22 cellular contexts compared by ENCODE assay signal in genomic region chr1:187157552-187157951, GRCh38.
DNase-seq lines count a peak whose midpoint lies in the region; ATAC-seq and TF ChIP-seq lines count a peak whose summit lies in the region.
"Had no signal": no experiment of that assay in that cellular context is flagged by ENCODE, and none has a peak within 500 bp of the region (broad histone marks: within the 10 kb centered on the region; RNA-seq: fewer than 3 reads in every experiment).

No MANE protein-coding gene starts in this region.

- no peaks in the 10 kb centered on the region for H3K79me1 ChIP-seq in trophoblast cell (ENCODE audit: low read length)

- no peak overlapping the region for H3K4me3 Mint-ChIP-seq in endodermal cell
- H3K4me3 Mint-ChIP-seq: activated CD4-positive, alpha-beta T cell treated with anti-CD3 and anti-CD28 coated beads, Interleukin-2, amount 10 ng/mL, durations not matched to agents 24 days and 14 days had no signal

- no peak overlapping the region for H2AK5ac ChIP-seq in trophoblast cell (ENCODE audit: low read length)

- H3K18ac ChIP-seq in trophoblast cell (ENCODE audit: low read length), result no peak overlapping the region

- peak overlapping the region; percentile 37 for H3K27ac Mint-ChIP-seq in endodermal cell
- H3K27ac Mint-ChIP-seq: activated CD4-positive, alpha-beta T cell treated with anti-CD3 and anti-CD28 coated beads, Interleukin-2, amount 10 ng/mL, durations not matched to agents 24 days and 14 days; activated T-helper 2 cell treated with anti-CD3 and anti-CD28 coated beads, Interferon-gamma antibody, Interleukin-2, Interleukin-4, amounts not matched to agents 10 μg/mL and 5 μg/mL and 100 μg/mL, durations not matched to agents 14 hours and 24 hours and 36 hours had no signal

- H3K9me3 Mint-ChIP-seq in endodermal cell, result no peaks in the 10 kb centered on the region

- no peak overlapping the region for H2AFZ ChIP-seq in trophoblast cell (ENCODE audit: insufficient read depth, low read length, poor library complexity)

- DNase-seq in NCI-H2107 treated with DMSO at 0.1 percent for 48 hours (lab: John Stamatoyannopoulos, UW; ENCODE audit: unreplicated experiment), result peak; percentile 12
- DNase-seq in NCI-H2107 (lab: John Stamatoyannopoulos, UW), result no peak
- DNase-seq in NT2/D1 (ENCODE audit: low read depth, low spot score), result peak; percentile 20
- DNase-seq in endodermal cell, result peak; percentile 53
- peak; percentile 70 for DNase-seq in retinal pigment epithelial cell (ENCODE audit: low read depth)
- DNase-seq in HPDE6-E6E7 (ENCODE audit: extremely low spot score), result no peak
- no peak for DNase-seq in trophoblast cell
- DNase-seq: activated CD4-positive, alpha-beta T cell treated with anti-CD3 and anti-CD28 coated beads, Interleukin-2, amount 10 ng/mL, durations not matched to agents 24 days and 14 days; cortex of kidney; GF-D8; naive thymus-derived CD4-positive, alpha-beta T cell; NCI-H1930; pancreas; right lobe of liver; SHP77; stimulated activated CD4-positive, alpha-beta T cell treated with anti-CD3 and anti-CD28 coated beads, Interleukin-15, amount 100 ng/mL, for 24 hours; substantia nigra had no signal

- H2BK120ac ChIP-seq in trophoblast cell (ENCODE audit: insufficient read depth, low read length, poor library complexity), result no peak overlapping the region

- no peak overlapping the region for H3K4ac ChIP-seq in trophoblast cell (ENCODE audit: low read depth, low read length)

- H3K27ac ChIP-seq in endodermal cell (ENCODE audit: low read depth, low read length) (no peak overlapping the region), trophoblast cell (ENCODE audit: low read depth, low read length) (no peak overlapping the region)
- H3K27ac ChIP-seq: breast epithelium, pancreas, right lobe of liver, vagina had no signal

- no peaks in the 10 kb centered on the region for H3K36me3 Mint-ChIP-seq in endodermal cell (ENCODE audit: low read depth)

- no peak overlapping the region for H3K4me2 ChIP-seq in trophoblast cell (ENCODE audit: low read length)

- 81 to 100% methylated on average over 1 to 2 of the region's 2 CpGs for WGBS in endodermal cell (ENCODE audit: insufficient coverage in 1 of 2, insufficient read length in 1 of 2), 2 experiments
- no CpG with 5 or more reads among the region's 2 CpGs for WGBS in trophoblast cell (ENCODE audit: extremely low coverage, insufficient coverage, insufficient read length)

- no peaks in the 10 kb centered on the region for H3K79me2 ChIP-seq in trophoblast cell (ENCODE audit: control insufficient read depth, insufficient read depth, low read length, poor library complexity)

- no peak overlapping the region for H2BK12ac ChIP-seq in trophoblast cell (ENCODE audit: low read length)

- TF ChIP-seq CTCF in endodermal cell (conservative IDR thresholded peaks at IDR 0.05), result no peak
- TF ChIP-seq CTCF in retinal pigment epithelial cell (conservative IDR thresholded peaks at IDR 0.05; ENCODE audit: low read depth, low read length), result no peak

- no peak for ATAC-seq in GM19395 (IDR thresholded peaks at IDR 0.05; ENCODE audit: unreplicated experiment)
- ATAC-seq: GM12878; naive thymus-derived CD4-positive, alpha-beta T cell; pancreas; right lobe of liver had no signal

- H3K36me3 ChIP-seq in NT2/D1 (ENCODE audit: insufficient read depth, insufficient read length, low read length), result no peaks in the 10 kb centered on the region
- H3K36me3 ChIP-seq in endodermal cell (ENCODE audit: control insufficient read depth, insufficient read depth, low read length), result no peaks in the 10 kb centered on the region
- H3K36me3 ChIP-seq in trophoblast cell (ENCODE audit: control insufficient read depth in 1 of 2, insufficient read depth in 2 of 2, low read length in 2 of 2), result no peaks in the 10 kb centered on the region
- H3K36me3 ChIP-seq: breast epithelium, pancreas, right lobe of liver, vagina had no signal

- H3K4me3 ChIP-seq in NT2/D1 (ENCODE audit: insufficient read length, low read depth) (no peak overlapping the region), endodermal cell (ENCODE audit: low read length) (no peak overlapping the region), retinal pigment epithelial cell (ENCODE audit: low read length) (no peak overlapping the region), trophoblast cell (ENCODE audit: low read depth, low read length) (no peak overlapping the region)
- H3K4me3 ChIP-seq: breast epithelium, GM12878, pancreas, right lobe of liver, vagina had no signal

- no peak overlapping the region for H4K91ac ChIP-seq in trophoblast cell (ENCODE audit: low read depth, low read length)

- H3K4me1 ChIP-seq in NT2/D1 (ENCODE audit: insufficient read depth, insufficient read length) (no peaks in the 10 kb centered on the region), endodermal cell (ENCODE audit: control insufficient read depth, insufficient read depth, low read length) (no peaks in the 10 kb centered on the region), trophoblast cell (ENCODE audit: control insufficient read depth in 1 of 2, insufficient read depth in 2 of 2, low read length in 2 of 2) (no peaks in the 10 kb centered on the region)
- H3K4me1 ChIP-seq: breast epithelium, pancreas, right lobe of liver, vagina had no signal

- H3K14ac ChIP-seq in trophoblast cell (ENCODE audit: low read length), result no peak overlapping the region

- no peak overlapping the region for H4K12ac ChIP-seq in trophoblast cell (ENCODE audit: low read depth, low read length)

- peaks cover 8% of the 10 kb centered on the region for H3K4me1 Mint-ChIP-seq in endodermal cell

- no peaks in the 10 kb centered on the region for H3K27me3 Mint-ChIP-seq in endodermal cell (ENCODE audit: insufficient read depth)
- H3K27me3 Mint-ChIP-seq: activated CD4-positive, alpha-beta T cell treated with anti-CD3 and anti-CD28 coated beads, Interleukin-2, amount 10 ng/mL, durations not matched to agents 24 days and 14 days; naive thymus-derived CD4-positive, alpha-beta T cell had no signal

- H4K8ac ChIP-seq in trophoblast cell (ENCODE audit: low read depth, low read length), result no peak overlapping the region

- no peak overlapping the region for H2BK5ac ChIP-seq in trophoblast cell (ENCODE audit: low read depth, low read length, poor library complexity)

- no peaks in the 10 kb centered on the region for H3K27me3 ChIP-seq in NT2/D1 (ENCODE audit: insufficient read depth, insufficient read length)
- no peaks in the 10 kb centered on the region for H3K27me3 ChIP-seq in endodermal cell (ENCODE audit: control insufficient read depth, insufficient read depth, low read length, poor library complexity, severe bottlenecking)
- H3K27me3 ChIP-seq in trophoblast cell (ENCODE audit: insufficient read depth, low read length), result no peaks in the 10 kb centered on the region
- H3K27me3 ChIP-seq: breast epithelium, pancreas, right lobe of liver, vagina had no signal

- no peak overlapping the region for H3K23ac ChIP-seq in trophoblast cell (ENCODE audit: low read length)

- H3K9ac ChIP-seq in NT2/D1 (ENCODE audit: insufficient read length, low read depth), result no peak overlapping the region
- no peak overlapping the region for H3K9ac ChIP-seq in endodermal cell (ENCODE audit: extremely low read depth, low read length, poor library complexity, severe bottlenecking)
- H3K9ac ChIP-seq in trophoblast cell (ENCODE audit: low read length), result no peak overlapping the region

- H3K9me3 ChIP-seq in NT2/D1 (ENCODE audit: insufficient read depth, low read length) (peaks cover 7% of the 10 kb centered on the region; the same call in 1 of the 2 replicates), endodermal cell (ENCODE audit: control insufficient read depth, low read length) (peaks cover 16% of the 10 kb centered on the region), trophoblast cell (ENCODE audit: insufficient read depth, low read depth, low read length) (no peaks in the 10 kb centered on the region)
- H3K9me3 ChIP-seq: pancreas, vagina had no signal

Comparison
In these comparisons a context has a peak if more than half of its experiments do, and no peak if none do; other contexts are left out.
1. DNase-seq: peak in NCI-H2107 treated with DMSO at 0.1 percent for 48 hours (single experiment), NT2/D1 (single experiment), endodermal cell (single experiment) and retinal pigment epithelial cell (single experiment); none in NCI-H2107 (single experiment), HPDE6-E6E7 (single experiment) and trophoblast cell (0 of 2).